ENCODE assay signal across 26 cellular contexts in genomic region chr2:179703702-179704101, GRCh38.
"Had no signal": no experiment of that assay in that cellular context is flagged by ENCODE, and none has a peak within 500 bp of the region (broad histone marks: within the 10 kb centered on the region; RNA-seq: fewer than 3 reads in every experiment).

No MANE protein-coding gene starts in this region.

- DNase-seq: activated CD4-positive, alpha-beta T cell treated with anti-CD3 and anti-CD28 coated beads, Interleukin-2, amount 10 ng/mL, durations not matched to agents 7 days and 5 days; activated CD4-positive, CD25-positive, alpha-beta regulatory T cell treated with anti-CD3 and anti-CD28 coated beads, Interleukin-2, amount 50 U/mL, for 72 hours; activated CD8-positive, alpha-beta T cell treated with anti-CD3 and anti-CD28 coated beads, Interleukin-2, amount 10 ng/mL, durations not matched to agents 7 days and 5 days; activated gamma-delta T cell; activated naive CD4-positive, alpha-beta T cell treated with anti-CD3 and anti-CD28 coated beads, Interleukin-2, amount 50 U/mL, for 16 hours; activated naive CD8-positive, alpha-beta T cell treated with anti-CD3 and anti-CD28 coated beads, Interleukin-2, amount 50 U/mL, for 24 hours; anterior cingulate cortex; body of pancreas; effector CD4-positive, alpha-beta T cell; erythroblast; foreskin keratinocyte; kidney; lower lobe of right lung; naive B cell; occipital lobe; posterior cingulate gyrus; stimulated activated CD4-positive, alpha-beta T cell treated with anti-CD3 and anti-CD28 coated beads, Interleukin-15, amount 100 ng/mL, for 24 hours; transverse colon; WERI-Rb-1 had no signal

- H3K36me3 ChIP-seq: cardiac muscle cell, lower lobe of right lung, transverse colon, vagina, WERI-Rb-1 had no signal

- H3K27me3 ChIP-seq: body of pancreas, cardiac muscle cell, foreskin keratinocyte, transverse colon, vagina had no signal

- H3K4me3 Mint-ChIP-seq: activated CD4-positive, alpha-beta T cell treated with anti-CD3 and anti-CD28 coated beads, Interleukin-2, amount 10 ng/mL, durations not matched to agents 7 days and 5 days; activated CD8-positive, alpha-beta T cell treated with anti-CD3 and anti-CD28 coated beads, Interleukin-2, amount 10 ng/mL, durations not matched to agents 7 days and 5 days; activated naive CD8-positive, alpha-beta T cell treated with anti-CD3 and anti-CD28 coated beads, Interleukin-2, amount 50 U/mL, for 24 hours; activated T-helper 1 cell treated with anti-CD3 and anti-CD28 coated beads, Interleukin-12 subunit alpha, Interleukin-12 subunit beta, Interleukin-2, Interleukin-4 antibody, amounts not matched to agents 30 ng/mL and 10 ng/mL and 1 ng/mL, durations not matched to agents 14 hours and 24 hours and 36 hours; dendritic cell treated with granulocyte-macrophage colony-stimulating factor and Interleukin-4, amounts not matched to agents 40 ng/mL and 50 ng/mL, for 4 days; naive B cell; stimulated activated memory B cell treated with anti-CD40 and anti-IgM and Interleukin-4, amounts not matched to agents 10 μg/mL and 1 μg/mL and 100 μg/mL, for 72 hours had no signal

- H3K9me3 ChIP-seq: body of pancreas, lower lobe of right lung, transverse colon, vagina had no signal

- H3K4me1 Mint-ChIP-seq: activated CD4-positive, alpha-beta T cell treated with anti-CD3 and anti-CD28 coated beads, Interleukin-2, amount 10 ng/mL, durations not matched to agents 7 days and 5 days; activated naive CD8-positive, alpha-beta T cell treated with anti-CD3 and anti-CD28 coated beads, Interleukin-2, amount 50 U/mL, for 24 hours; naive B cell; stimulated activated memory B cell treated with anti-CD40 and anti-IgM and Interleukin-4, amounts not matched to agents 10 μg/mL and 1 μg/mL and 100 μg/mL, for 72 hours had no signal

- H3K9me3 Mint-ChIP-seq: activated CD4-positive, alpha-beta T cell treated with anti-CD3 and anti-CD28 coated beads, Interleukin-2, amount 10 ng/mL, durations not matched to agents 7 days and 5 days; activated naive CD8-positive, alpha-beta T cell treated with anti-CD3 and anti-CD28 coated beads, Interleukin-2, amount 50 U/mL, for 24 hours; activated T-helper 1 cell treated with anti-CD3 and anti-CD28 coated beads, Interleukin-12 subunit alpha, Interleukin-12 subunit beta, Interleukin-2, Interleukin-4 antibody, amounts not matched to agents 30 ng/mL and 10 ng/mL and 1 ng/mL, durations not matched to agents 14 hours and 24 hours and 36 hours; stimulated activated memory B cell treated with anti-CD40 and anti-IgM and Interleukin-4, amounts not matched to agents 10 μg/mL and 1 μg/mL and 100 μg/mL, for 72 hours had no signal

- H3K4me3 ChIP-seq: body of pancreas, cardiac muscle cell, lower lobe of right lung, smooth muscle cell, transverse colon, vagina had no signal

- H3K27me3 Mint-ChIP-seq: activated CD4-positive, alpha-beta T cell treated with anti-CD3 and anti-CD28 coated beads, Interleukin-2, amount 10 ng/mL, durations not matched to agents 7 days and 5 days; activated naive CD8-positive, alpha-beta T cell treated with anti-CD3 and anti-CD28 coated beads, Interleukin-2, amount 50 U/mL, for 24 hours; dendritic cell treated with granulocyte-macrophage colony-stimulating factor and Interleukin-4, amounts not matched to agents 40 ng/mL and 50 ng/mL, for 4 days; stimulated activated memory B cell treated with anti-CD40 and anti-IgM and Interleukin-4, amounts not matched to agents 10 μg/mL and 1 μg/mL and 100 μg/mL, for 72 hours had no signal

- ATAC-seq: activated CD8-positive, alpha-beta T cell treated with anti-CD3 and anti-CD28 coated beads, Interleukin-2, amount 10 ng/mL, durations not matched to agents 7 days and 5 days; activated naive CD8-positive, alpha-beta T cell treated with anti-CD3 and anti-CD28 coated beads, Interleukin-2, amount 50 U/mL, for 24 hours; body of pancreas; foreskin keratinocyte; lower lobe of right lung; sciatic nerve; stimulated activated memory B cell treated with anti-CD40 and anti-IgM and Interleukin-4, amounts not matched to agents 10 μg/mL and 1 μg/mL and 100 μg/mL, for 72 hours had no signal

- H3K4me1 ChIP-seq: body of pancreas, lower lobe of right lung, transverse colon, vagina had no signal

- H3K36me3 Mint-ChIP-seq: naive B cell; stimulated activated memory B cell treated with anti-CD40 and anti-IgM and Interleukin-4, amounts not matched to agents 10 μg/mL and 1 μg/mL and 100 μg/mL, for 72 hours had no signal

- H3K27ac ChIP-seq: body of pancreas, cardiac muscle cell, foreskin keratinocyte, lower lobe of right lung, transverse colon, vagina, WERI-Rb-1 had no signal

- H3K4me2 ChIP-seq: smooth muscle cell had no signal

- H3K27ac Mint-ChIP-seq: activated CD4-positive, alpha-beta T cell treated with anti-CD3 and anti-CD28 coated beads, Interleukin-2, amount 10 ng/mL, durations not matched to agents 7 days and 5 days; activated CD8-positive, alpha-beta T cell treated with anti-CD3 and anti-CD28 coated beads, Interleukin-2, amount 10 ng/mL, durations not matched to agents 7 days and 5 days; activated naive CD8-positive, alpha-beta T cell treated with anti-CD3 and anti-CD28 coated beads, Interleukin-2, amount 50 U/mL, for 24 hours; activated T-helper 1 cell treated with anti-CD3 and anti-CD28 coated beads, Interleukin-12 subunit alpha, Interleukin-12 subunit beta, Interleukin-2, Interleukin-4 antibody, amounts not matched to agents 30 ng/mL and 10 ng/mL and 1 ng/mL, durations not matched to agents 14 hours and 24 hours and 36 hours; dendritic cell treated with granulocyte-macrophage colony-stimulating factor and Interleukin-4, amounts not matched to agents 40 ng/mL and 50 ng/mL, for 4 days; naive B cell; stimulated activated memory B cell treated with anti-CD40 and anti-IgM and Interleukin-4, amounts not matched to agents 10 μg/mL and 1 μg/mL and 100 μg/mL, for 72 hours had no signal
